Comparison of ENCODE assay signal across 23 cellular contexts in the genomic region with DNA sequence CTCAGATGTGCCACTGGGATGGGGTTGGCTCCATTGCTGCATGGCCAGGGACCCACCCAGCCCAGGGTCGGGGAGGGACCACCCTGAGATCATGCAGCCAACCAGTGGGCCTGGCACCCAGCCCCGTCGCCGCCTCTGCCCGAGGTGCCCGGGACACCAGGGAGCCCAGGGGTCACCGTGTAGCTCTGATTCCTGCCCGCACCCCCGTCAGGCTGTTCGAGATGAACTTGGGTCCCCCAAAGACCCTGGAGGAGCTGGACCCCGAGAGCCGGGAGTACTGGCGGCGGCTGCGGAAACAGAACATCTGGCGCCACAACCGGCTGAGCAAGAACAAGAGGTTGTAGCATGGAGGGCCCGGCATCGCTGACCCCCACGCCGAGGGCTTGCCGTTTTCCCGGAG. TPM values are rescaled to one million over a fixed set of nuclear protein-coding genes. Genes with fewer than 3 reads are reported as not detected.
DNase-seq lines count a peak whose midpoint lies in the region; ATAC-seq and TF ChIP-seq lines count a peak whose summit lies in the region.
"Had no signal": no experiment of that assay in that cellular context is flagged by ENCODE, and none has a peak within 500 bp of the region (broad histone marks: within the 10 kb centered on the region; RNA-seq: fewer than 3 reads in every experiment).

No MANE protein-coding gene starts in this region.

- TF ChIP-seq CTCF in WERI-Rb-1 (IDR thresholded peaks at IDR 0.05; ENCODE audit: low read depth, low read length): no peak
- TF ChIP-seq CTCF in osteoblast (IDR thresholded peaks at IDR 0.05; ENCODE audit: extremely low read depth, low read depth, low read length): no peak

- H3K4me3 ChIP-seq in H7 (ENCODE audit: insufficient read depth, low read depth, low read length) (no peak overlapping the region), WERI-Rb-1 (ENCODE audit: low read depth, low read length) (no peak overlapping the region), mesenchymal stem cell (ENCODE audit: insufficient read depth in 1 of 2, low read depth in 1 of 2, low read length in 2 of 2) (no peak overlapping the region), osteoblast (ENCODE audit: insufficient read depth, low read length) (no peak overlapping the region)
- H3K4me3 ChIP-seq: BLaER1, GM23248, HAP-1, K562, MG63, Peyer's patch had no signal

- H3K27ac Mint-ChIP-seq in activated naive CD4-positive, alpha-beta T cell treated with anti-CD3 and anti-CD28 coated beads, Interleukin-2, amount 50 U/mL, for 72 hours: peak overlapping the region; percentile 85 to 88

- H3K79me2 ChIP-seq in osteoblast (ENCODE audit: insufficient read depth, low read length): peaks cover 7% of the 10 kb centered on the region

- H3K36me3 ChIP-seq in H7 (replicated peaks; ENCODE audit: control insufficient read depth, insufficient read depth, low read length) (no peaks in the 10 kb centered on the region; the same call in 1 of the 2 replicates), WERI-Rb-1 (peaks cover 56% of the 10 kb centered on the region), mesenchymal stem cell (ENCODE audit: control insufficient read depth in 1 of 2, insufficient read depth in 2 of 2, low read depth in 1 of 2, low read length in 2 of 2) (peaks cover 20 to 56% of the 10 kb centered on the region in 2 experiments), osteoblast (ENCODE audit: insufficient read depth, low read length) (peaks cover 6% of the 10 kb centered on the region)
- H3K36me3 ChIP-seq: MG63 had no signal

- no peak for ATAC-seq in activated naive CD4-positive, alpha-beta T cell treated with anti-CD3 and anti-CD28 coated beads, Interleukin-2, amount 50 U/mL, for 72 hours
- ATAC-seq in left lobe of liver: no peak
- ATAC-seq: K562 had no signal

- H4K8ac ChIP-seq in mesenchymal stem cell (ENCODE audit: low read length): no peak overlapping the region

- WGBS in mesenchymal stem cell: 96% methylated on average over 23 of the region's 23 CpGs

- H2BK12ac ChIP-seq in mesenchymal stem cell (ENCODE audit: low read length in 2 of 2): no peak overlapping the region

- no peak overlapping the region for H3K18ac ChIP-seq in mesenchymal stem cell (ENCODE audit: low read depth in 1 of 2, low read length in 2 of 2)

- no peak overlapping the region for H2BK5ac ChIP-seq in mesenchymal stem cell (ENCODE audit: low read depth, low read length, poor library complexity, severe bottlenecking)

- H3K27ac ChIP-seq in WERI-Rb-1 (peak overlapping the region; percentile 94), mesenchymal stem cell (ENCODE audit: low read length, poor library complexity, severe bottlenecking) (no peak overlapping the region), osteoblast (ENCODE audit: low read depth, low read length) (no peak overlapping the region)
- H3K27ac ChIP-seq: BLaER1, GM23248, Peyer's patch had no signal

- H4K91ac ChIP-seq in mesenchymal stem cell (ENCODE audit: low read length): peak overlapping the region; percentile 1

- no peak overlapping the region for H2BK15ac ChIP-seq in mesenchymal stem cell (ENCODE audit: low read depth, poor library complexity, severe bottlenecking)

- H2AFZ ChIP-seq in mesenchymal stem cell (ENCODE audit: low read depth, low read length) (no peak overlapping the region), osteoblast (ENCODE audit: low read length) (no peak overlapping the region)
- H2AFZ ChIP-seq: GM23248 had no signal

- peaks cover 0 to 6% of the 10 kb centered on the region in 2 donors for H3K36me3 Mint-ChIP-seq in activated naive CD4-positive, alpha-beta T cell treated with anti-CD3 and anti-CD28 coated beads, Interleukin-2, amount 50 U/mL, for 72 hours

- H3K9me3 Mint-ChIP-seq in activated naive CD4-positive, alpha-beta T cell treated with anti-CD3 and anti-CD28 coated beads, Interleukin-2, amount 50 U/mL, for 72 hours: no peaks in the 10 kb centered on the region

- no peak overlapping the region for H3K4ac ChIP-seq in mesenchymal stem cell (ENCODE audit: low read depth in 1 of 2, low read length in 2 of 2)

- H3K9ac ChIP-seq in mesenchymal stem cell (ENCODE audit: low read length): no peak overlapping the region
- H3K9ac ChIP-seq: BLaER1, GM23248 had no signal

- H4K20me1 ChIP-seq in osteoblast (ENCODE audit: insufficient read depth, low read length): no peaks in the 10 kb centered on the region
- H4K20me1 ChIP-seq: BLaER1 had no signal

- H3K27me3 ChIP-seq in H7 (ENCODE audit: control insufficient read depth, insufficient read depth, low read length): no peaks in the 10 kb centered on the region
- no peaks in the 10 kb centered on the region for H3K27me3 ChIP-seq in WERI-Rb-1 (ENCODE audit: insufficient read depth, low read depth, severe bottlenecking)
- peaks cover 0 to 12% of the 10 kb centered on the region in 2 experiments for H3K27me3 ChIP-seq in mesenchymal stem cell (ENCODE audit: control insufficient read depth in 1 of 2, insufficient read depth in 1 of 2, low read length in 2 of 2)
- no peaks in the 10 kb centered on the region for H3K27me3 ChIP-seq in osteoblast (ENCODE audit: insufficient read depth, low read length)
- H3K27me3 ChIP-seq: BLaER1, MG63, Peyer's patch had no signal

- peaks cover 9% of the 10 kb centered on the region for H3K79me1 ChIP-seq in mesenchymal stem cell (replicated peaks; ENCODE audit: low read length, poor library complexity, severe bottlenecking)

- DNase-seq in activated naive CD4-positive, alpha-beta T cell treated with anti-CD3 and anti-CD28 coated beads, Interleukin-2, amount 50 U/mL, for 72 hours (ENCODE audit: low spot score in 2 of 2): no peak
- DNase-seq in activated naive CD4-positive, alpha-beta T cell treated with Interleukin-2 at 50 U/mL for 16 hours: no peak
- DNase-seq in H7: peak; percentile 34
- DNase-seq in WERI-Rb-1: peak; percentile 34
- DNase-seq in mesenchymal stem cell: no peak
- no peak for DNase-seq in osteoblast (ENCODE audit: insufficient read length, low spot score, missing footprints)
- DNase-seq in left lobe of liver (ENCODE audit: low spot score): no peak
- DNase-seq: ACHN, GM23248, MG63, NCI-H1417, NCI-H1694 treated with DMSO at 0.1 percent for 48 hours, NCI-H2081 treated with DMSO at 0.1 percent for 48 hours, NCI-H2171 treated with DMSO at 0.1 percent for 48 hours, NCI-H524 treated with DMSO at 0.1 percent for 48 hours, Peyer's patch had no signal

- no peaks in the 10 kb centered on the region for H3K9me3 ChIP-seq in WERI-Rb-1 (ENCODE audit: severe bottlenecking)
- H3K9me3 ChIP-seq in mesenchymal stem cell (ENCODE audit: control insufficient read depth, low read length): no peaks in the 10 kb centered on the region
- no peaks in the 10 kb centered on the region for H3K9me3 ChIP-seq in osteoblast (ENCODE audit: low read depth, low read length)
- H3K9me3 ChIP-seq: BLaER1, HAP-1, MG63, Peyer's patch had no signal

- H3K14ac ChIP-seq in mesenchymal stem cell (ENCODE audit: low read length in 2 of 2): no peak overlapping the region

- H2BK120ac ChIP-seq in mesenchymal stem cell (ENCODE audit: low read depth, low read length): no peak overlapping the region

- H3K23ac ChIP-seq in mesenchymal stem cell (ENCODE audit: low read length in 2 of 2): no peak overlapping the region

- H2AK5ac ChIP-seq in mesenchymal stem cell (ENCODE audit: low read length, severe bottlenecking): no peak overlapping the region

- H3K4me1 ChIP-seq in mesenchymal stem cell (ENCODE audit: control insufficient read depth, insufficient read depth, low read depth, low read length) (peaks cover 5% of the 10 kb centered on the region), osteoblast (ENCODE audit: insufficient read depth, low read length) (peaks cover 5% of the 10 kb centered on the region)

- H3K4me2 ChIP-seq in mesenchymal stem cell (ENCODE audit: low read length, poor library complexity, severe bottlenecking) (no peak overlapping the region), osteoblast (ENCODE audit: insufficient read depth, low read length) (no peak overlapping the region)
- H3K4me2 ChIP-seq: BLaER1 had no signal

RNA-seq across cellular contexts. Expression of gene MRPL54, which starts 4.6 kb away (rescaled TPM):
- total RNA-seq in activated naive CD4-positive, alpha-beta T cell treated with anti-CD3 and anti-CD28 coated beads, Interleukin-2, amount 50 U/mL, for 72 hours: 10 to 100 TPM; 15.7 to 68.7 TPM
- 56.3 and 62.1 TPM in 2 replicates for total RNA-seq in H7 (2014; rRNA removed; shearing (Covaris generic))
- 54.1 TPM for polyA plus RNA-seq in mesenchymal stem cell (2013, experiment 1 of 2)
- 56.4 TPM for polyA plus RNA-seq in mesenchymal stem cell (2013, experiment 2 of 2)
- total RNA-seq in osteoblast (41.6 and 44.8 TPM in 2 replicates), left lobe of liver (56.0 TPM)

RNA-seq across cellular contexts. Expression of gene RAX2, which starts 5.0 kb away (rescaled TPM):
- not detected for total RNA-seq in activated naive CD4-positive, alpha-beta T cell treated with anti-CD3 and anti-CD28 coated beads, Interleukin-2, amount 50 U/mL, for 72 hours
- total RNA-seq in H7 (2014; rRNA removed; shearing (Covaris generic)): not detected in 2 replicates
- not detected for polyA plus RNA-seq in mesenchymal stem cell (2013, experiment 1 of 2)
- not detected for polyA plus RNA-seq in mesenchymal stem cell (2013, experiment 2 of 2)
- total RNA-seq in osteoblast (not detected in 2 replicates), left lobe of liver (not detected)
- total RNA-seq: CD4-positive, alpha-beta memory T cell; Daoy; GM23248; K562; LHCN-M2; OCI-LY7; Peyer's patch had no signal
- polyA plus RNA-seq: CD4-positive, alpha-beta memory T cell; GM23248; K562 had no signal

RNA-seq across cellular contexts. Expression of gene APBA3, which starts 5.6 kb away (rescaled TPM):
- total RNA-seq in activated naive CD4-positive, alpha-beta T cell treated with anti-CD3 and anti-CD28 coated beads, Interleukin-2, amount 50 U/mL, for 72 hours: 10 to 100 TPM; 44.6 to 61.7 TPM
- total RNA-seq in H7 (2014; rRNA removed; shearing (Covaris generic)): 36.8 and 37.3 TPM in 2 replicates
- 12.8 TPM for polyA plus RNA-seq in mesenchymal stem cell (2013, experiment 1 of 2)
- polyA plus RNA-seq in mesenchymal stem cell (2013, experiment 2 of 2): 13.3 TPM
- 22.4 and 24.2 TPM in 2 replicates for total RNA-seq in osteoblast
- total RNA-seq in left lobe of liver: 18.6 TPM

RNA-seq across cellular contexts. Expression of gene MATK, which starts 19.1 kb away (rescaled TPM):
- total RNA-seq in activated naive CD4-positive, alpha-beta T cell treated with anti-CD3 and anti-CD28 coated beads, Interleukin-2, amount 50 U/mL, for 72 hours: 10 to 100 TPM in 1 of 2 donors, 1 to 10 TPM in 1; 7.4 to 27.8 TPM
- 19.1 and 22.8 TPM in 2 replicates for total RNA-seq in H7 (2014; rRNA removed; shearing (Covaris generic))
- polyA plus RNA-seq in mesenchymal stem cell (2013, experiment 1 of 2): not detected
- not detected for polyA plus RNA-seq in mesenchymal stem cell (2013, experiment 2 of 2)
- total RNA-seq in osteoblast: not detected in 2 replicates
- total RNA-seq in left lobe of liver: 0.48 TPM
- total RNA-seq: GM23248, LHCN-M2, OCI-LY7 had no signal
- polyA plus RNA-seq: GM23248 had no signal

RNA-seq across cellular contexts. Expression of gene TJP3, which starts 58.9 kb away (rescaled TPM):
- 1 to 10 TPM; 2.6 to 6.3 TPM for total RNA-seq in activated naive CD4-positive, alpha-beta T cell treated with anti-CD3 and anti-CD28 coated beads, Interleukin-2, amount 50 U/mL, for 72 hours
- 10.7 and 18.8 TPM in 2 replicates for total RNA-seq in H7 (2014; rRNA removed; shearing (Covaris generic))
- polyA plus RNA-seq in mesenchymal stem cell (2013, experiment 1 of 2): not detected
- polyA plus RNA-seq in mesenchymal stem cell (2013, experiment 2 of 2): not detected
- total RNA-seq in osteoblast (not detected in 2 replicates), left lobe of liver (28.8 TPM)
- total RNA-seq: Daoy, GM23248, LHCN-M2 had no signal
- polyA plus RNA-seq: GM23248 had no signal

Comparison
In these comparisons a context has a peak if more than half of its experiments do, and no peak if none do; other contexts are left out.
1. DNase-seq: peak in H7 (single experiment) and WERI-Rb-1 (single experiment); none in activated naive CD4-positive, alpha-beta T cell treated with anti-CD3 and anti-CD28 coated beads, Interleukin-2, amount 50 U/mL, for 72 hours (0 of 2), activated naive CD4-positive, alpha-beta T cell treated with Interleukin-2 at 50 U/mL for 16 hours (single experiment), mesenchymal stem cell (single experiment), osteoblast (single experiment) and left lobe of liver (single experiment).